ENCODE assay signal across 8 cellular contexts in genomic region chr1:202810193-202810614, GRCh38. TPM values are rescaled to one million over a fixed set of nuclear protein-coding genes. Genes with fewer than 3 reads are reported as not detected.
DNase-seq lines count a peak whose midpoint lies in the region; ATAC-seq, FAIRE-seq and TF ChIP-seq lines count a peak whose summit lies in the region.

No MANE protein-coding gene starts in this region.

- no peak for TF ChIP-seq CTCF in heart right ventricle (IDR thresholded peaks at IDR 0.05)
- no peak for TF ChIP-seq CTCF in bronchial epithelial cell (IDR thresholded peaks at IDR 0.05; ENCODE audit: insufficient read depth, low read length, severe bottlenecking)
- TF ChIP-seq CTCF in mesothelial cell of epicardium (IDR thresholded peaks at IDR 0.05; ENCODE audit: unreplicated experiment): no peak
- TF ChIP-seq CTCF in uterus (IDR thresholded peaks at IDR 0.05): no peak

- no peak for TF ChIP-seq POLR2A in uterus (IDR thresholded peaks at IDR 0.05)

- intact Hi-C loops in heart right ventricle (cut with DNase I): loop anchor here in 2 of 10 donors (2.0 to 5.0 kb wide), 2 partner anchors 77 to 79 kb away; partner anchors contain the start of gene RABIF (in 2 of the 2)
- intact Hi-C loops in Right ventricle myocardium superior (cut with DNase I): loop anchor here (10.0 kb wide), 1 partner anchor 55 kb away; no protein-coding TSS in a partner anchor
- intact Hi-C loops in uterus (cut with DNase I; ENCODE audit: low total_unique reads): no loop called here

- peak overlapping the region; percentile 11 to 93 (median 81) for H3K27ac ChIP-seq in heart right ventricle
- H3K27ac ChIP-seq in uterus: peak overlapping the region; percentile 83 to 85

- DNase-seq in heart right ventricle: no peak
- no peak for DNase-seq in Right ventricle myocardium superior
- DNase-seq in bronchial epithelial cell (ENCODE audit: low read depth): no peak
- no peak for DNase-seq in mesothelial cell of epicardium (ENCODE audit: low spot score in 2 of 2, unreplicated experiment in 2 of 2)
- DNase-seq in uterus: no peak
- DNase-seq in HCEC 1CT: no peak
- DNase-seq in 8988T: no peak
- no peak for DNase-seq in DMS79 (lab: John Stamatoyannopoulos, UW)

- peak overlapping the region; percentile 97 for H3K27ac Mint-ChIP-seq in mesothelial cell of epicardium

- H3K9me3 ChIP-seq in heart right ventricle (no peaks in the 10 kb centered on the region), uterus (no peaks in the 10 kb centered on the region)

- FAIRE-seq in bronchial epithelial cell (lab: Jason Lieb, UNC): no peak

- H3K27me3 ChIP-seq in heart right ventricle (no peaks in the 10 kb centered on the region), bronchial epithelial cell (ENCODE audit: control insufficient read depth, insufficient read depth, low read length) (no peaks in the 10 kb centered on the region), uterus (no peaks in the 10 kb centered on the region)

- no peaks in the 10 kb centered on the region for H3K27me3 Mint-ChIP-seq in mesothelial cell of epicardium (ENCODE audit: low read depth)

- H3K4me3 ChIP-seq in heart right ventricle: peak overlapping the region; percentile 48 to 86 (median 76)
- H3K4me3 ChIP-seq in bronchial epithelial cell (ENCODE audit: low read depth, low read length): peak overlapping the region; percentile 53
- H3K4me3 ChIP-seq in uterus: peak overlapping the region; percentile 75 to 77

- H3K4me3 Mint-ChIP-seq in mesothelial cell of epicardium: peak overlapping the region; percentile 83

- peaks cover 4 to 48% (median 37%) of the 10 kb centered on the region in 9 donors for H3K4me1 ChIP-seq in heart right ventricle
- H3K4me1 ChIP-seq in uterus: no peaks in the 10 kb centered on the region

- no peaks in the 10 kb centered on the region for H3K9me3 Mint-ChIP-seq in mesothelial cell of epicardium

- no peaks in the 10 kb centered on the region for H3K36me3 Mint-ChIP-seq in mesothelial cell of epicardium

- no peaks in the 10 kb centered on the region for H3K36me3 ChIP-seq in heart right ventricle
- no peaks in the 10 kb centered on the region for H3K36me3 ChIP-seq in bronchial epithelial cell (ENCODE audit: control insufficient read depth, insufficient read depth, low read length)
- no peaks in the 10 kb centered on the region for H3K36me3 ChIP-seq in uterus

- peaks cover 45% of the 10 kb centered on the region for H3K4me1 Mint-ChIP-seq in mesothelial cell of epicardium

- ATAC-seq in heart right ventricle (no peak), Right ventricle myocardium superior (ENCODE audit: poor library complexity) (no peak)

- 5 to 7% methylated on average over 13 of the region's 13 CpGs for WGBS in heart right ventricle, 2 donors

RNA-seq across cellular contexts. Expression of gene PCAT6, which starts 0.6 kb away (rescaled TPM):
- total RNA-seq in heart right ventricle: 1 to 10 TPM in 3 of 10 donors, under 1 TPM in 6, not detected in 1; 0.41 to 1.3 (median 0.81) TPM
- polyA plus RNA-seq in heart right ventricle: 1 to 10 TPM in 1 of 2 donors, under 1 TPM in 1; 0.61 to 2.3 TPM
- 1.0 TPM for total RNA-seq in Right ventricle myocardium superior
- total RNA-seq in bronchial epithelial cell: 0.51 TPM in 1 of 2 replicates, not detected in the other
- total RNA-seq in mesothelial cell of epicardium: 9.9 to 10.6 TPM (median 9.9 TPM) in 3 replicates
- not detected for total RNA-seq in uterus

RNA-seq across cellular contexts. Expression of gene KDM5B, which starts 2.0 kb away (rescaled TPM):
- total RNA-seq in heart right ventricle (10 to 100 TPM; 10.7 to 18.5 (median 15.0) TPM), Right ventricle myocardium superior (11.9 TPM), bronchial epithelial cell (74.0 and 102 TPM in 2 replicates), mesothelial cell of epicardium (230 to 265 TPM (median 260 TPM) in 3 replicates), uterus (100 to 1,000 TPM in 1 of 4 donors, 10 to 100 TPM in 3; 21.8 to 180 (median 47.1) TPM)
- polyA plus RNA-seq in heart right ventricle: 1 to 10 TPM; 4.9 to 7.0 TPM
